26 cellular contexts compared by ENCODE assay signal in the genomic region with DNA sequence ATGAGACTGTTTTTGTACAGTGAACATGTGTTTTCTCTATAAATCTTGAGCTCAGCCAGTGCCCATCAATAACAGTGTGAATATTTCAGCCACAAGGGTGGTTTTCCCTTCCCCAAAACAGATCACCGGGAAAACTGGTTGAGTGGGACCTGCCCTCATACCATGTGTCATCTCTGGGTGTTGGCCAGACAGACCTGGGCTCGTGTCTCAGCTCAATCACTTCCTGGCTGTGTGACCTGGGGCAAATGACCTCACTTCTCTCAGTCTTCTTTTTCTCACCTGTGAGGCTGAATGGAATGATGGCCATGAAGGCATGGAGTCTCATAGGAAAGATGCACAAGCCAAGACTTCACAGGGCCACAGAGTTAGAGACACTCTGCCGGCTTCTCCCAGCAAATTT.
DNase-seq lines count a peak whose midpoint lies in the region; ATAC-seq and TF ChIP-seq lines count a peak whose summit lies in the region.
"Had no signal": no experiment of that assay in that cellular context is flagged by ENCODE, and none has a peak within 500 bp of the region (broad histone marks: within the 10 kb centered on the region; RNA-seq: fewer than 3 reads in every experiment).

No MANE protein-coding gene starts in this region.

- H3K27ac Mint-ChIP-seq in nephron = peak overlapping the region; percentile 54 to 91 (median 72)
- no peak overlapping the region for H3K27ac Mint-ChIP-seq in stimulated activated effector memory CD8-positive, alpha-beta T cell treated with anti-CD3 and anti-CD28 coated beads, Interleukin-12 subunit alpha, Interleukin-12 subunit beta, amount 100 ng/mL, for 72 hours
- H3K27ac Mint-ChIP-seq: activated CD4-positive, alpha-beta T cell treated with anti-CD3 and anti-CD28 coated beads, Interleukin-2, amount 10 ng/mL, durations not matched to agents 7 days and 5 days; activated CD8-positive, alpha-beta memory T cell treated with anti-CD3 and anti-CD28 coated beads, Interleukin-2, amount 10 ng/mL, durations not matched to agents 7 days and 5 days; HFFc6; WTC11 had no signal

- H3K4me3 Mint-ChIP-seq in nephron = no peak overlapping the region
- no peak overlapping the region for H3K4me3 Mint-ChIP-seq in stimulated activated effector memory CD8-positive, alpha-beta T cell treated with anti-CD3 and anti-CD28 coated beads, Interleukin-12 subunit alpha, Interleukin-12 subunit beta, amount 100 ng/mL, for 72 hours
- H3K4me3 Mint-ChIP-seq: activated CD4-positive, alpha-beta T cell treated with anti-CD3 and anti-CD28 coated beads, Interleukin-2, amount 10 ng/mL, durations not matched to agents 7 days and 5 days; activated CD8-positive, alpha-beta memory T cell treated with anti-CD3 and anti-CD28 coated beads, Interleukin-2, amount 10 ng/mL, durations not matched to agents 7 days and 5 days; HFFc6; IgD-negative memory B cell; WTC11 had no signal

- peaks cover 14% of the 10 kb centered on the region for H3K36me3 Mint-ChIP-seq in nephron (ENCODE audit: low read depth)
- no peaks in the 10 kb centered on the region for H3K36me3 Mint-ChIP-seq in stimulated activated effector memory CD8-positive, alpha-beta T cell treated with anti-CD3 and anti-CD28 coated beads, Interleukin-12 subunit alpha, Interleukin-12 subunit beta, amount 100 ng/mL, for 72 hours
- H3K36me3 Mint-ChIP-seq: activated CD8-positive, alpha-beta memory T cell treated with anti-CD3 and anti-CD28 coated beads, Interleukin-2, amount 10 ng/mL, durations not matched to agents 7 days and 5 days; IgD-negative memory B cell had no signal

- H3K27ac ChIP-seq in dorsolateral prefrontal cortex = peak overlapping the region in 49 of 59 donors; percentile 48 to 93 (median 84)
- H3K27ac ChIP-seq: C4-2B, left ventricle myocardium inferior, Peyer's patch, psoas muscle, SJSA1, tibial nerve had no signal

- TF ChIP-seq CTCF in dorsolateral prefrontal cortex (IDR thresholded peaks at IDR 0.05 in 54 of 56, conservative IDR thresholded peaks at IDR 0.05 in 2 of 56; ENCODE audit: low read depth in 1 of 56, partially characterized antibody in 56 of 56) (no peak), nephron (IDR thresholded peaks at IDR 0.05; ENCODE audit: unreplicated experiment in 3 of 3) (no peak)

- H3K4me3 ChIP-seq in dorsolateral prefrontal cortex = no peak overlapping the region
- H3K4me3 ChIP-seq: left ventricle myocardium inferior, Peyer's patch, psoas muscle, SJSA1, tibial nerve had no signal

- no peaks in the 10 kb centered on the region for H3K27me3 ChIP-seq in dorsolateral prefrontal cortex
- H3K27me3 ChIP-seq: Peyer's patch, SJSA1, tibial nerve had no signal

- H3K9me3 Mint-ChIP-seq in nephron = peaks cover 3% of the 10 kb centered on the region
- H3K9me3 Mint-ChIP-seq in stimulated activated effector memory CD8-positive, alpha-beta T cell treated with anti-CD3 and anti-CD28 coated beads, Interleukin-12 subunit alpha, Interleukin-12 subunit beta, amount 100 ng/mL, for 72 hours = no peaks in the 10 kb centered on the region

- intact Hi-C loops in cardiac septum (cut with DNase I) = no loop called here
- intact Hi-C loops in Right ventricle myocardium superior (cut with DNase I) = no loop called here
- intact Hi-C loops in dorsolateral prefrontal cortex (cut with DNase I) = no loop called here

- H3K27me3 Mint-ChIP-seq in nephron (ENCODE audit: low read depth) = no peaks in the 10 kb centered on the region
- H3K27me3 Mint-ChIP-seq: activated CD8-positive, alpha-beta memory T cell treated with anti-CD3 and anti-CD28 coated beads, Interleukin-2, amount 10 ng/mL, durations not matched to agents 7 days and 5 days had no signal

- ATAC-seq in Right ventricle myocardium superior (ENCODE audit: poor library complexity) (no peak), GM19023 (IDR thresholded peaks at IDR 0.05; ENCODE audit: unreplicated experiment) (no peak)
- no peak for ATAC-seq in stimulated activated effector memory CD8-positive, alpha-beta T cell treated with anti-CD3 and anti-CD28 coated beads, Interleukin-12 subunit alpha, Interleukin-12 subunit beta, amount 100 ng/mL, for 72 hours
- ATAC-seq: activated CD8-positive, alpha-beta memory T cell treated with anti-CD3 and anti-CD28 coated beads, Interleukin-2, amount 10 ng/mL, durations not matched to agents 7 days and 5 days; psoas muscle; sciatic nerve; WTC11 had no signal

- peaks cover 52% of the 10 kb centered on the region for H3K4me1 Mint-ChIP-seq in nephron
- no peaks in the 10 kb centered on the region for H3K4me1 Mint-ChIP-seq in stimulated activated effector memory CD8-positive, alpha-beta T cell treated with anti-CD3 and anti-CD28 coated beads, Interleukin-12 subunit alpha, Interleukin-12 subunit beta, amount 100 ng/mL, for 72 hours
- H3K4me1 Mint-ChIP-seq: activated CD4-positive, alpha-beta T cell treated with anti-CD3 and anti-CD28 coated beads, Interleukin-2, amount 10 ng/mL, durations not matched to agents 7 days and 5 days; activated CD8-positive, alpha-beta memory T cell treated with anti-CD3 and anti-CD28 coated beads, Interleukin-2, amount 10 ng/mL, durations not matched to agents 7 days and 5 days; IgD-negative memory B cell had no signal

- peak; percentile 31 for DNase-seq in cardiac septum (ENCODE audit: low spot score)
- no peak for DNase-seq in Right ventricle myocardium superior
- DNase-seq in dorsolateral prefrontal cortex = no peak
- DNase-seq in EL = no peak
- no peak for DNase-seq in OCI-M2 (lab: John Stamatoyannopoulos, UW; ENCODE audit: unreplicated experiment)
- DNase-seq in stimulated activated effector memory CD8-positive, alpha-beta T cell treated with anti-CD3 and anti-CD28 coated beads, Interleukin-12 subunit alpha, Interleukin-12 subunit beta, amount 100 ng/mL, for 72 hours (ENCODE audit: low spot score in 2 of 2) = no peak
- DNase-seq: 8988T; activated CD4-positive, alpha-beta T cell treated with anti-CD3 and anti-CD28 coated beads, Interleukin-2, amount 10 ng/mL, durations not matched to agents 7 days and 5 days; activated CD8-positive, alpha-beta memory T cell treated with anti-CD3 and anti-CD28 coated beads, Interleukin-2, amount 10 ng/mL, durations not matched to agents 7 days and 5 days; activated T-cell treated with anti-CD3 and anti-CD28 coated beads, Interleukin-2, amount 50 U/mL, for 48 hours; Caco-2; GOT3; HFFc6; left ventricle myocardium inferior; NCI-H1048; NCI-H1694; Peyer's patch; psoas muscle had no signal
